Comparison of ENCODE assay signal across 10 cellular contexts in the genomic region with DNA sequence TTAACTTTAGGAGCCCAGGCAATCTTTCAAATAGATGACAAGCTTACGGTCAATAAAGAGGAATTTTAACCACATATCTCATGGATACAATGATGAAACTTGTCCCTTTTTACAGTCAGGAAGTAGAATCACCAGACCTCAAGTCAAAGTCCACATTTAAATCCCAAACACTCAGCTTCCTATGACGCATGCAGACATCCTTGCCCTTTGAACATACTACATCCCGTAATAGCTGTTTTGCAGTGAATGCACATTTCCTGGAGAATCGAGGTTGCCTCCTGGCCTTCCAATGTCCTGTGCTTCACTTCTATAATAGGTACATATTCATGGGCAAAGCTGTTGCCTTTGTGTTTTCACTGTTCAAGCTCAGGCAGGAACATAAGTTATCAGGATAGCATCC. TPM values are rescaled to one million over a fixed set of nuclear protein-coding genes. Genes with fewer than 3 reads are reported as not detected.
"Had no signal": no experiment of that assay in that cellular context is flagged by ENCODE, and none has a peak within 500 bp of the region (broad histone marks: within the 10 kb centered on the region; RNA-seq: fewer than 3 reads in every experiment).

No MANE protein-coding gene starts in this region.

RNA-seq across cellular contexts. Expression of a gene that starts 25.3 kb away (rescaled TPM):
- total RNA-seq: activated CD4-positive, alpha-beta T cell treated with anti-CD3 and anti-CD28 coated beads, Interleukin-2, amount 10 ng/mL, durations not matched to agents 24 days and 14 days; activated CD8-positive, alpha-beta memory T cell treated with anti-CD3 and anti-CD28 coated beads for 36 hours; activated CD8-positive, alpha-beta T cell treated with anti-CD3 and anti-CD28 coated beads for 36 hours; activated naive CD8-positive, alpha-beta T cell treated with anti-CD3 and anti-CD28 coated beads for 36 hours; activated T-cell treated with anti-CD3 and anti-CD28 coated beads, Interleukin-2, amount 50 U/mL, for 72 hours; activated T-helper 17 cell treated with anti-CD3 and anti-CD28 coated beads, Interleukin-2, amount 50 U/mL, for 72 hours; NCI-H460; Peyer's patch; T-helper 1 cell treated with Interleukin-12 subunit alpha and Interleukin-12 subunit beta and Interleukin-4 antibody, amounts not matched to agents 30 ng/mL and 1 ng/mL, for 36 hours; T-helper 2 cell treated with Interferon-gamma antibody and Interleukin-4, amounts not matched to agents 100 ng/mL and 5 ng/mL, for 36 hours had no signal
